7 cellular contexts compared by ENCODE assay signal in the genomic region with DNA sequence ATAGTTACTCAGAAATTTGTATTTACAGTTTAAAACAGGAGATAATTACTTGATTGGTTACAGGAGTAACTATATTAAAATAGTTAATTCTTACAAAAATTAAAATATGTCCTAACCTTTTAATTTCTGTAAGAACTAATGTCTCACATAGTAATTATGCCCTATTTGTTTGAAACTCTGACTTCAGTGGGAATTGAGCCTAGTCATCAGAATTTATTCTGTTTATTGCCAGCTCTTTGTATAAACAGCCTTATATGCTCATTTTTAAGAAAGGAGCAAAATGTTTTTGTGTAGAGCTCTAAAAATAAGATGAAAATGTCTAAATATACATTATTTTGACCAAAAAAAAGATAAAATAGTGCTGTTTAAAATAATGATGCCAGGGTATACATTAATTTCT.
"Had no signal": no experiment of that assay in that cellular context is flagged by ENCODE, and none has a peak within 500 bp of the region (broad histone marks: within the 10 kb centered on the region; RNA-seq: fewer than 3 reads in every experiment).

No MANE protein-coding gene starts in this region.

- H3K27ac ChIP-seq: KMS-11 had no signal

- H3K4me3 ChIP-seq: GM23338 had no signal

- DNase-seq: H9, HCEC 1CT, KBM-7 had no signal

- H2AFZ ChIP-seq: GM23338 had no signal

- H3K9ac ChIP-seq: KMS-11 had no signal

- ATAC-seq: GM23338 had no signal

- H3K4me2 ChIP-seq: GM23338, KMS-11 had no signal

- FAIRE-seq: H1, H54 had no signal
